ENCODE assay signal across 1 cellular context in genomic region chr12:8914033-8914715, GRCh38.
TF ChIP-seq lines count a peak whose summit lies in the region.
"Not testable (repeated sequence)": the region's sequence is repeated elsewhere in the genome, so short reads cannot be mapped to it uniquely, and the experiment has no call there.

PHC1 (plus strand) TSS chr12:8914509; CDS start chr12:8917678, 3,169 bp downstream.

TF ChIP-seq in K562, 482 proteins besides CTCF, POLR2A, EP300 and RAD21 (continued from another document and continues in another):
- TF ChIP-seq ZNF407 (IDR thresholded peaks at IDR 0.05; ENCODE audit: low read depth) (peak; percentile 51; the same call in 1 of the 2 replicates), FOXM1 (IDR thresholded peaks at IDR 0.05; ENCODE audit: low read depth) (peak; percentile 31; the same call in 1 of the 2 replicates), PHF20 (IDR thresholded peaks at IDR 0.05; ENCODE audit: partially characterized antibody) (peak; percentile 35), KDM1A (IDR thresholded peaks at IDR 0.05) (0 out of 4 replicates have a peak, but pooled peaks of 1 of the 2 experiments have one; percentile 7), ELF1 (tag; IDR thresholded peaks at IDR 0.05) (peak; percentile 57), ATF1 (tag; IDR thresholded peaks at IDR 0.05) (peak; percentile 30; the same call in 1 of the 2 replicates), MAZ (CRISPR knock-in tag; conservative IDR thresholded peaks at IDR 0.05 in 1 of 2, IDR thresholded peaks at IDR 0.05 in 1 of 2) (peak in 1 of 2 experiments; percentile 68; a peak in 2 of 4 replicates), POLR2G (IDR thresholded peaks at IDR 0.05; ENCODE audit: low read depth, low read length) (peak; percentile 36), SMARCA4 (IDR thresholded peaks at IDR 0.05) (0 out of 2 replicates have a peak, but pooled peaks have one; percentile 18), PRDM10 (IDR thresholded peaks at IDR 0.05; ENCODE audit: partially characterized antibody) (peak; percentile 76), CREM (IDR thresholded peaks at IDR 0.05; ENCODE audit: low read depth) (peak; percentile 54; the same call in 1 of the 2 replicates), ZBTB5 (IDR thresholded peaks at IDR 0.05) (peak; percentile 22; the same call in 1 of the 2 replicates), GABPA (tag; conservative IDR thresholded peaks at IDR 0.05; ENCODE audit: low read depth) (peak; percentile 82), CXXC5 (CRISPR knock-in tag; IDR thresholded peaks at IDR 0.05) (0 out of 2 replicates have a peak, but pooled peaks have one; percentile 16), SPI1 (IDR thresholded peaks at IDR 0.05; ENCODE audit: borderline replicate concordance, low read depth, low read length) (peak; percentile 33; the same call in 1 of the 2 replicates), RFX1 (IDR thresholded peaks at IDR 0.05) (peak; percentile 96), EHMT2 (IDR thresholded peaks at IDR 0.05) (peak; percentile 36; the same call in 1 of the 2 replicates), ZBTB40 (IDR thresholded peaks at IDR 0.05) (peak; percentile 54; the same call in 1 of the 2 replicates), CSDE1 (IDR thresholded peaks at IDR 0.05) (peak in 1 of 2 experiments; percentile 78; a peak in 2 of 4 replicates), NFRKB (IDR thresholded peaks at IDR 0.05; ENCODE audit: low read depth) (0 out of 2 replicates have a peak, but pooled peaks have one; percentile 40), FOXK2 (conservative IDR thresholded peaks at IDR 0.05 in 1 of 2, IDR thresholded peaks at IDR 0.05 in 1 of 2; ENCODE audit: low read depth in 2 of 2) (0 out of 4 replicates have a peak, but pooled peaks have one; percentile 15 to 27), NR2C2 (tag; IDR thresholded peaks at IDR 0.05) (peak; percentile 91), PHF8 (IDR thresholded peaks at IDR 0.05; ENCODE audit: borderline replicate concordance, low read length) (peak; percentile 34; the same call in 1 of the 2 replicates), HDAC2 (IDR thresholded peaks at IDR 0.05) (peak; percentile 43), ZNF512 (tag; IDR thresholded peaks at IDR 0.05) (peak; percentile 64), LEF1 (IDR thresholded peaks at IDR 0.05) (0 out of 2 replicates have a peak, but pooled peaks have one; percentile 30)
- TF ChIP-seq FOXM1 (CRISPR knock-in tag; IDR thresholded peaks at IDR 0.05; ENCODE audit: low read depth); ATF1 (CRISPR knock-in tag; IDR thresholded peaks at IDR 0.05); ZBTB40 (CRISPR knock-in tag; IDR thresholded peaks at IDR 0.05); NR2C2 (CRISPR knock-in tag; IDR thresholded peaks at IDR 0.05): not testable (repeated sequence)
